Comparison of ENCODE assay signal across 18 cellular contexts in the genomic region with DNA sequence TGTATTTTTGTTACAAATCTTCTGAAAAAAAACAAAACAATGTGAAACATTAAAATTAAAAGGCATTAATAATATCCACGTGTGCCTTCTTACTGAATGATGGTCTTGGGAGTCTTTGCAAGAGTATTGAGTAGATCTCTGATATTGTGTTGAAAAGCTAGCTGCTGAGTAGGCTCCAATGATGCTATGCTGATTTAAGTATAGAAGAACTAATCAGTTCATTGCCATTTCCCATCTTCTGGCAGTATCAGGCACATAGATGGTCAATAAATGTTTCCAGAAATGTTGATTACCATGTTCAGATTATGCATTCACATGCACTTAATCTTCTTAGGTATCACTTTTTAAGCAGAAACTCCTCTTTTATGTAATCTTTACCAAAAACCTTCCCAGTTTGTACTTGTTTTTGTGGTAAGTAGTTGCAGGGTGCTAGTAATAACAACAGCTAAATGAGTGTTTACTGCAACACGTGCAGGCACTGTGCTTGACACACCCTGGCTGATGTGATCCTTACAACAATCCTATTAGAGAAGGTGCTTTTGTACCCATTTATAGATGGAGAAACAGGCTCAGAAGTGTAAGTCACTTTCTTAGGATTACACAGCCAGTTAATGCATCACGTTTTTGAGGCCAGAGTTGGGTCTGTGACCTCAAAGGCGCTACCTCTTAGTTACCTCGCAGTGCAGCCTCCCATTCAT. TPM values are rescaled to one million over a fixed set of nuclear protein-coding genes. Genes with fewer than 3 reads are reported as not detected.
DNase-seq lines count a peak whose midpoint lies in the region; ATAC-seq, FAIRE-seq and TF ChIP-seq lines count a peak whose summit lies in the region.
"Had no signal": no experiment of that assay in that cellular context is flagged by ENCODE, and none has a peak within 500 bp of the region (broad histone marks: within the 10 kb centered on the region; RNA-seq: fewer than 3 reads in every experiment).

No MANE protein-coding gene starts in this region.

- WGBS in A549 (ENCODE audit: missing lambda C conversion rate): 72% methylated on average over 5 of the region's 5 CpGs

- H3K36me3 Mint-ChIP-seq in HFFc6 (ENCODE audit: low read depth) (peaks cover 69% of the 10 kb centered on the region), WTC11 (peaks cover 28% of the 10 kb centered on the region)
- peaks cover 29% of the 10 kb centered on the region for H3K36me3 Mint-ChIP-seq in effector memory CD8-positive, alpha-beta T cell (ENCODE audit: insufficient read depth)

- peaks cover 57% of the 10 kb centered on the region for H3K27me3 Mint-ChIP-seq in HFFc6 (ENCODE audit: insufficient read depth)
- no peaks in the 10 kb centered on the region for H3K27me3 Mint-ChIP-seq in WTC11 (ENCODE audit: low read depth)
- H3K27me3 Mint-ChIP-seq in effector memory CD8-positive, alpha-beta T cell: no peaks in the 10 kb centered on the region

- CTCF ChIA-PET in A549 (lab: Yijun Ruan, JAX): no interaction called here
- CTCF ChIA-PET in WTC11 (lab: Charles Lee): interaction anchor here (0.9 to 1.8 kb wide), 2 partner anchors 31 to 134 kb away, joined by 3 to 7 read pairs; no protein-coding TSS in a partner anchor
- CTCF ChIA-PET in RWPE1 (lab: Yijun Ruan, JAX): interaction anchor here (0.5 to 0.6 kb wide), 2 partner anchors 150 to 534 kb away, joined by 3 to 4 read pairs; no protein-coding TSS in a partner anchor

- no peak for TF ChIP-seq CTCF in A549 (IDR thresholded peaks at IDR 0.05)
- no peak for TF ChIP-seq CTCF in HFFc6 (IDR thresholded peaks at IDR 0.05)
- no peak for TF ChIP-seq CTCF in WTC11 (IDR thresholded peaks at IDR 0.05)
- no peak for TF ChIP-seq CTCF in RWPE1 (conservative IDR thresholded peaks at IDR 0.05; ENCODE audit: low read depth)

- FAIRE-seq in A549 (lab: Jason Lieb, UNC): no peak
- FAIRE-seq: A204.1, GM19239, H54 had no signal

- H3K4me1 Mint-ChIP-seq in HFFc6 (ENCODE audit: low read depth) (peaks cover 72% of the 10 kb centered on the region), WTC11 (peaks cover 24% of the 10 kb centered on the region)
- H3K4me1 Mint-ChIP-seq in effector memory CD8-positive, alpha-beta T cell (ENCODE audit: low read depth in 2 of 2): peaks cover 0 to 5% of the 10 kb centered on the region in 2 donors
- H3K4me1 Mint-ChIP-seq: CD14-positive monocyte had no signal

- POLR2A ChIA-PET in A549 (lab: Yijun Ruan, JAX) (no interaction called here), WTC11 (lab: Charles Lee) (interaction anchor here (0.8 kb wide), 1 partner anchor 63 kb away, joined by 3 read pairs; no protein-coding TSS in a partner anchor), RWPE1 (lab: Yijun Ruan, JAX; ENCODE audit: low non-redundant PET) (no interaction called here)

- H3K27ac ChIP-seq in A549 (peak overlapping the region in 1 of 2 experiments; percentile 38; a peak in 1 of 6 replicates), RWPE1 (no peak overlapping the region)

- peak overlapping the region; percentile 63 for H3K27ac Mint-ChIP-seq in HFFc6
- H3K27ac Mint-ChIP-seq in WTC11: peak overlapping the region; percentile 92; the same call in 1 of the 2 replicates
- no peak overlapping the region for H3K27ac Mint-ChIP-seq in effector memory CD8-positive, alpha-beta T cell
- H3K27ac Mint-ChIP-seq: CD8-positive, alpha-beta T cell had no signal

- no peaks in the 10 kb centered on the region for H3K9me3 ChIP-seq in A549

- TF ChIP-seq POLR2A in A549 (IDR thresholded peaks at IDR 0.05; ENCODE audit: low read length): no peak

- H3K4me3 Mint-ChIP-seq in HFFc6 (no peak overlapping the region; the same call in 1 of the 2 replicates), WTC11 (no peak overlapping the region)
- H3K4me3 Mint-ChIP-seq in effector memory CD8-positive, alpha-beta T cell: no peak overlapping the region
- H3K4me3 Mint-ChIP-seq: CD14-positive monocyte; CD8-positive, alpha-beta T cell had no signal

- ATAC-seq in A549 (no peak), WTC11 (no peak), GM18909 (IDR thresholded peaks at IDR 0.05; ENCODE audit: poor library complexity, unreplicated experiment) (no peak), SK-N-SH treated with all-trans-retinoic acid at 6 μM for 48 hours (no peak)
- ATAC-seq in effector memory CD8-positive, alpha-beta T cell (replicated peaks): no peak
- ATAC-seq: CD8-positive, alpha-beta T cell had no signal

- no peak for TF ChIP-seq EP300 in A549 (IDR thresholded peaks at IDR 0.05)

- peaks cover 100% of the 10 kb centered on the region for H3K4me1 ChIP-seq in A549

- no peak for TF ChIP-seq RAD21 in A549 (conservative IDR thresholded peaks at IDR 0.05 in 1 of 2, IDR thresholded peaks at IDR 0.05 in 1 of 2)

- H3K4me2 ChIP-seq in A549: peak overlapping the region; percentile 18; the same call in 1 of the 3 replicates

- H3K9me3 Mint-ChIP-seq in HFFc6: peaks cover 9% of the 10 kb centered on the region; the same call in 1 of the 2 replicates
- no peaks in the 10 kb centered on the region for H3K9me3 Mint-ChIP-seq in WTC11
- H3K9me3 Mint-ChIP-seq in effector memory CD8-positive, alpha-beta T cell: no peaks in the 10 kb centered on the region
- H3K9me3 Mint-ChIP-seq: CD8-positive, alpha-beta T cell had no signal

- no peak for DNase-seq in A549 (ENCODE audit: low read depth in 1 of 2, low spot score in 1 of 2)
- DNase-seq in ELF-1 (ENCODE audit: low read depth, low spot score): peak; percentile 0
- DNase-seq in HFFc6: no peak
- no peak for DNase-seq in WTC11 (ENCODE audit: low spot score)
- no peak for DNase-seq in RWPE1 (ENCODE audit: low spot score)
- no peak for DNase-seq in effector memory CD8-positive, alpha-beta T cell
- DNase-seq: CD8-positive, alpha-beta T cell; COR-L47; DND-41; GF-D8; Kasumi-1; KBM-7 had no signal

- H3K4me3 ChIP-seq in A549: no peak overlapping the region

TF ChIP-seq in A549, 52 proteins besides CTCF, POLR2A, EP300 and RAD21 (continues in another document):
- TF ChIP-seq, protein P1, sequence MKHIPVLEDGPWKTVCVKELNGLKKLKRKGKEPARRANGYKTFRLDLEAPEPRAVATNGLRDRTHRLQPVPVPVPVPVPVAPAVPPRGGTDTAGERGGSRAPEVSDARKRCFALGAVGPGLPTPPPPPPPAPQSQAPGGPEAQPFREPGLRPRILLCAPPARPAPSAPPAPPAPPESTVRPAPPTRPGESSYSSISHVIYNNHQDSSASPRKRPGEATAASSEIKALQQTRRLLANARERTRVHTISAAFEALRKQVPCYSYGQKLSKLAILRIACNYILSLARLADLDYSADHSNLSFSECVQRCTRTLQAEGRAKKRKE (CRISPR knock-in tag; IDR thresholded peaks at IDR 0.05; ENCODE audit: low read depth): 0 out of 2 replicates have a peak, but pooled peaks have one; percentile 7
- TF ChIP-seq NR3C1 (IDR thresholded peaks at IDR 0.05): no peak
- 0 out of 2 replicates have a peak, but pooled peaks have one; percentile 32 for TF ChIP-seq BHLHE40 (IDR thresholded peaks at IDR 0.05; ENCODE audit: low read depth, low read length)
- no peak for TF ChIP-seq KDM5A (IDR thresholded peaks at IDR 0.05)
- TF ChIP-seq HDAC2 (IDR thresholded peaks at IDR 0.05): no peak

TF ChIP-seq in WTC11, 78 proteins besides CTCF, POLR2A, EP300 and RAD21:
- no peak for TF ChIP-seq ZNF121 (CRISPR knock-in tag; IDR thresholded peaks at IDR 0.05)
- TF ChIP-seq, protein P2, sequence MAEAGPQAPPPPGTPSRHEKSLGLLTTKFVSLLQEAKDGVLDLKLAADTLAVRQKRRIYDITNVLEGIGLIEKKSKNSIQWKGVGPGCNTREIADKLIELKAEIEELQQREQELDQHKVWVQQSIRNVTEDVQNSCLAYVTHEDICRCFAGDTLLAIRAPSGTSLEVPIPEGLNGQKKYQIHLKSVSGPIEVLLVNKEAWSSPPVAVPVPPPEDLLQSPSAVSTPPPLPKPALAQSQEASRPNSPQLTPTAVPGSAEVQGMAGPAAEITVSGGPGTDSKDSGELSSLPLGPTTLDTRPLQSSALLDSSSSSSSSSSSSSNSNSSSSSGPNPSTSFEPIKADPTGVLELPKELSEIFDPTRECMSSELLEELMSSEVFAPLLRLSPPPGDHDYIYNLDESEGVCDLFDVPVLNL (CRISPR knock-in tag; IDR thresholded peaks at IDR 0.05; ENCODE audit: borderline replicate concordance, low read depth): no peak
- no peak for TF ChIP-seq ZNF396 (CRISPR knock-in tag; IDR thresholded peaks at IDR 0.05; ENCODE audit: borderline replicate concordance)
TF ChIP-seq in WTC11: peak in this region for 0.

TF ChIP-seq in SK-N-SH treated with all-trans-retinoic acid at 6 μM for 48 hours, 23 proteins besides CTCF, POLR2A, EP300 and RAD21 (continues in another document):
- TF ChIP-seq ISL1 (CRISPR knock-in tag; IDR thresholded peaks at IDR 0.05) (no peak), SNAI2 (CRISPR knock-in tag; IDR thresholded peaks at IDR 0.05) (no peak), PATZ1 (CRISPR knock-in tag; IDR thresholded peaks at IDR 0.05; ENCODE audit: borderline replicate concordance) (no peak), PPARA (CRISPR knock-in tag; IDR thresholded peaks at IDR 0.05; ENCODE audit: borderline replicate concordance) (no peak), TOX (CRISPR knock-in tag; IDR thresholded peaks at IDR 0.05; ENCODE audit: borderline replicate concordance) (no peak)

RNA-seq across cellular contexts. Expression of gene EID3, which starts 46.8 kb away (rescaled TPM):
- polyA plus RNA-seq in A549 (2011; rRNA removed): 9.3 and 12.2 TPM in 2 replicates
- polyA plus RNA-seq in A549 (2012; cell fraction: cytosol; rRNA removed): 7.2 and 10.3 TPM in 2 replicates
- 50.2 and 53.0 TPM in 2 replicates for polyA plus RNA-seq in A549 (2012; cell fraction: nucleus; rRNA removed)
- 6.8 to 7.5 TPM (median 6.9 TPM) in 3 replicates for polyA plus RNA-seq in A549 (2017; fragmentation: RNase III; extraction: RNeasy Plus Mini Kit Qiagen cat#74134 plus additional on column Dnase treatment)
- 20.7 and 22.7 TPM in 2 replicates for polyA minus RNA-seq in A549 (2011; rRNA and poly(A)+ RNA removed)
- total RNA-seq in HFFc6 (2021; fragmentation: NEBNext Ultra II Directional; extraction: Animal tissue kit (Norgen Biotek cat#: 25700)): 1 to 10 TPM; 2.2 to 4.4 (median 4.1) TPM
- 2.0 to 3.2 TPM (median 2.5 TPM) in 3 replicates for total RNA-seq in WTC11 (2021)

Comparison
In these comparisons a context has a peak if more than half of its experiments do, and no peak if none do; other contexts are left out.
1. H3K27ac Mint-ChIP-seq: peak in HFFc6 (single experiment) and WTC11 (single experiment); none in effector memory CD8-positive, alpha-beta T cell (0 of 2).
2. Of the 8 proteins assayed by ChIP-seq in both WTC11 and A549: peak only in WTC11: none; only in A549: MAX; in both: none; in neither: 6; mixed calls (peak in some experiments, not most) for 1.